1 cellular context compared by ENCODE assay signal in the genomic region with DNA sequence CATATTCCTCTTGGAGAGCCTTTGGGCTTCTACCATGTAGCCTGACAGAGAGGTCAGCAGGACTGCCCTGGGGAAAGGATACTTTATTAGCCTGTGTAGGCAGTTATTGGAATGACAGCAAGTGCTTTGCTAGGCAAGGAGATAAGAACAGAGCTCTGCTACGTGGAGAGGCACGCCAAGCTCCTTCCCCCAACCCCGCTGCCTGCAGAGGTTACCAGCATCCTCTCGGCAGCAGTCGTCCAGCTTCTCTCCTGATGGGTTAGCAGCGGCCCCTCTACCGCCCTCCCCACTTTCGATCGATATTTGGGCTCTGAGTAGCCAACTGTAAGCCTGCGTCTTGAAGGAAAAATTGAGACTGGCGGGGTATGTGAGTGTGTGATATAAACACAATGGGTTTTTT.
TF ChIP-seq lines count a peak whose summit lies in the region.

No MANE protein-coding gene starts in this region.

TF ChIP-seq in K562, 482 proteins besides CTCF, POLR2A, EP300 and RAD21 (continued from another document and continues in another):
- TF ChIP-seq ZNF740 (CRISPR knock-in tag; IDR thresholded peaks at IDR 0.05) (no peak), ZNF740 (tag; IDR thresholded peaks at IDR 0.05) (no peak), RAD51 (IDR thresholded peaks at IDR 0.05; ENCODE audit: borderline replicate concordance, low read depth) (no peak; the same call in 1 of the 2 replicates), SOX6 (IDR thresholded peaks at IDR 0.05) (no peak; the same call in 1 of the 2 replicates), MTF1 (CRISPR knock-in tag; IDR thresholded peaks at IDR 0.05; ENCODE audit: borderline replicate concordance) (no peak), BCLAF1 (IDR thresholded peaks at IDR 0.05; ENCODE audit: borderline replicate concordance in 1 of 2, control insufficient read depth in 1 of 2, low read depth in 2 of 2, low read length in 1 of 2) (no peak), ZNF609 (CRISPR knock-in tag; IDR thresholded peaks at IDR 0.05; ENCODE audit: borderline replicate concordance) (no peak), SAFB (IDR thresholded peaks at IDR 0.05; ENCODE audit: borderline replicate concordance, low read depth, low read length) (no peak), ZNF217 (CRISPR knock-in tag; IDR thresholded peaks at IDR 0.05) (no peak), ZEB2 (IDR thresholded peaks at IDR 0.05) (no peak), ZBTB8A (IDR thresholded peaks at IDR 0.05; ENCODE audit: partially characterized antibody) (no peak), ZNF165 (CRISPR knock-in tag; IDR thresholded peaks at IDR 0.05; ENCODE audit: borderline replicate concordance) (no peak), NEUROD1 (IDR thresholded peaks at IDR 0.05; ENCODE audit: borderline replicate concordance, low read depth, low read length, partially characterized antibody) (no peak), MYNN (IDR thresholded peaks at IDR 0.05) (no peak), MYNN (CRISPR knock-in tag; IDR thresholded peaks at IDR 0.05) (no peak), ZNF232 (CRISPR knock-in tag; IDR thresholded peaks at IDR 0.05) (no peak), MLX (CRISPR knock-in tag; conservative IDR thresholded peaks at IDR 0.05) (no peak), TSHZ1 (CRISPR knock-in tag; IDR thresholded peaks at IDR 0.05) (no peak), ZNF274 (IDR thresholded peaks at IDR 0.05; ENCODE audit: borderline replicate concordance, low read depth, low read length) (no peak), SRSF3 (IDR thresholded peaks at IDR 0.05; ENCODE audit: insufficient read depth, low read length) (no peak), CSDE1 (IDR thresholded peaks at IDR 0.05) (no peak), POLR3A (IDR thresholded peaks at IDR 0.05; ENCODE audit: borderline replicate concordance, extremely low read depth, insufficient read depth, insufficient read length) (no peak), ZNF436 (CRISPR knock-in tag; IDR thresholded peaks at IDR 0.05) (no peak), AFF1 (IDR thresholded peaks at IDR 0.05; ENCODE audit: low read depth in 1 of 2, partially characterized antibody in 2 of 2) (peak in 1 of 2 experiments; percentile 57), NR4A1 (CRISPR knock-in tag; IDR thresholded peaks at IDR 0.05) (0 out of 2 replicates have a peak, but pooled peaks have one; percentile 72), NR4A1 (tag; IDR thresholded peaks at IDR 0.05) (no peak), FOXP1 (CRISPR knock-in tag; IDR thresholded peaks at IDR 0.05) (no peak), TEAD4 (IDR thresholded peaks at IDR 0.05; ENCODE audit: low read length) (no peak; the same call in 1 of the 2 replicates), TEAD4 (CRISPR knock-in tag; IDR thresholded peaks at IDR 0.05; ENCODE audit: borderline replicate concordance) (no peak), CBFB (CRISPR knock-in tag; IDR thresholded peaks at IDR 0.05) (no peak), BRD4 (IDR thresholded peaks at IDR 0.05) (no peak), CREM (IDR thresholded peaks at IDR 0.05; ENCODE audit: low read depth) (peak; percentile 76)
- TF ChIP-seq, protein P1, sequence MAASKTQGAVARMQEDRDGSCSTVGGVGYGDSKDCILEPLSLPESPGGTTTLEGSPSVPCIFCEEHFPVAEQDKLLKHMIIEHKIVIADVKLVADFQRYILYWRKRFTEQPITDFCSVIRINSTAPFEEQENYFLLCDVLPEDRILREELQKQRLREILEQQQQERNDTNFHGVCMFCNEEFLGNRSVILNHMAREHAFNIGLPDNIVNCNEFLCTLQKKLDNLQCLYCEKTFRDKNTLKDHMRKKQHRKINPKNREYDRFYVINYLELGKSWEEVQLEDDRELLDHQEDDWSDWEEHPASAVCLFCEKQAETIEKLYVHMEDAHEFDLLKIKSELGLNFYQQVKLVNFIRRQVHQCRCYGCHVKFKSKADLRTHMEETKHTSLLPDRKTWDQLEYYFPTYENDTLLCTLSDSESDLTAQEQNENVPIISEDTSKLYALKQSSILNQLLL (CRISPR knock-in tag; IDR thresholded peaks at IDR 0.05; ENCODE audit: borderline replicate concordance), result no peak
- TF ChIP-seq, protein P2, sequence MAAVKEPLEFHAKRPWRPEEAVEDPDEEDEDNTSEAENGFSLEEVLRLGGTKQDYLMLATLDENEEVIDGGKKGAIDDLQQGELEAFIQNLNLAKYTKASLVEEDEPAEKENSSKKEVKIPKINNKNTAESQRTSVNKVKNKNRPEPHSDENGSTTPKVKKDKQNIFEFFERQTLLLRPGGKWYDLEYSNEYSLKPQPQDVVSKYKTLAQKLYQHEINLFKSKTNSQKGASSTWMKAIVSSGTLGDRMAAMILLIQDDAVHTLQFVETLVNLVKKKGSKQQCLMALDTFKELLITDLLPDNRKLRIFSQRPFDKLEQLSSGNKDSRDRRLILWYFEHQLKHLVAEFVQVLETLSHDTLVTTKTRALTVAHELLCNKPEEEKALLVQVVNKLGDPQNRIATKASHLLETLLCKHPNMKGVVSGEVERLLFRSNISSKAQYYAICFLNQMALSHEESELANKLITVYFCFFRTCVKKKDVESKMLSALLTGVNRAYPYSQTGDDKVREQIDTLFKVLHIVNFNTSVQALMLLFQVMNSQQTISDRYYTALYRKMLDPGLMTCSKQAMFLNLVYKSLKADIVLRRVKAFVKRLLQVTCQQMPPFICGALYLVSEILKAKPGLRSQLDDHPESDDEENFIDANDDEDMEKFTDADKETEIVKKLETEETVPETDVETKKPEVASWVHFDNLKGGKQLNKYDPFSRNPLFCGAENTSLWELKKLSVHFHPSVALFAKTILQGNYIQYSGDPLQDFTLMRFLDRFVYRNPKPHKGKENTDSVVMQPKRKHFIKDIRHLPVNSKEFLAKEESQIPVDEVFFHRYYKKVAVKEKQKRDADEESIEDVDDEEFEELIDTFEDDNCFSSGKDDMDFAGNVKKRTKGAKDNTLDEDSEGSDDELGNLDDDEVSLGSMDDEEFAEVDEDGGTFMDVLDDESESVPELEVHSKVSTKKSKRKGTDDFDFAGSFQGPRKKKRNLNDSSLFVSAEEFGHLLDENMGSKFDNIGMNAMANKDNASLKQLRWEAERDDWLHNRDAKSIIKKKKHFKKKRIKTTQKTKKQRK (IDR thresholded peaks at IDR 0.05; ENCODE audit: borderline replicate concordance, low read depth, low read length), result no peak
